Comparison of ENCODE assay signal across 1 cellular context in the genomic region with DNA sequence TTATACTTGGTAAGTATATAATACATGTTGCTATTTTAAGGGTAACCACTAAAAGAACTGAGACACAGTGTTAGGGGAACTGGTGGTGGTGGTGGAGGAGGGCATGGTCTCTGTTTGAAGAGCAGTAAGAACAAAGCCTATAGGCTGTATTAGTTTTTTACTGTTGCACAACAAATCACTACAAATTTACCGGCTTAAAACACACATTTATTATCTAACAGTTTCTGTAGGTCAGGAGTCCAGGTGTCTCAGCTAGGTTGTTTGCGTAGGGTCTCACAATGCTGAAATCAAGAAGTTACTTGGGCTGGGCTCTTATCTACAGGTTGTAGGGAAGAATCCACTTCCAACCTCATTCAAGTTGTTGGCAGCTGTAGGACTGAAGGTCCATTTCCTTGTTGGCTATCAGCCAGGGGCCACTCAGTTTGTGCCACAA.
TF ChIP-seq lines count a peak whose summit lies in the region.

No MANE protein-coding gene starts in this region.

TF ChIP-seq in HepG2, 621 proteins besides CTCF, POLR2A, EP300 and RAD21 (continued from another document and continues in another):
- TF ChIP-seq, protein P1, sequence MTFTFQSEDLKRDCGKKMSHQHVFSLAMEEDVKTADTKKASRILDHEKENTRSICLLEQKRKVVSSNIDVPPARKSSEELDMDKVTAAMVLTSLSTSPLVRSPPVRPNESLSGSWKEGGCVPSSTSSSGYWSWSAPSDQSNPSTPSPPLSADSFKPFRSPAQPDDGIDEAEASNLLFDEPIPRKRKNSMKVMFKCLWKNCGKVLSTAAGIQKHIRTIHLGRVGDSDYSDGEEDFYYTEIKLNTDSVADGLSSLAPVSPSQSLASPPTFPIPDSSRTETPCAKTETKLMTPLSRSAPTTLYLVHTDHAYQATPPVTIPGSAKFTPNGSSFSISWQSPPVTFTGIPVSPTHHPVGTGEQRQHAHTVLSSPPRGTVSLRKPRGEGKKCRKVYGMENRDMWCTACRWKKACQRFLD (CRISPR knock-in tag; IDR thresholded peaks at IDR 0.05; ENCODE audit: borderline replicate concordance), result no peak
- TF ChIP-seq POLR2AphosphoS2 (IDR thresholded peaks at IDR 0.05; ENCODE audit: low read depth, low read length), result no peak
- TF ChIP-seq ZBTB1 (CRISPR knock-in tag; IDR thresholded peaks at IDR 0.05; ENCODE audit: borderline replicate concordance), result no peak
- no peak for TF ChIP-seq ZNF124 (CRISPR knock-in tag; IDR thresholded peaks at IDR 0.05)
- TF ChIP-seq, protein P2, sequence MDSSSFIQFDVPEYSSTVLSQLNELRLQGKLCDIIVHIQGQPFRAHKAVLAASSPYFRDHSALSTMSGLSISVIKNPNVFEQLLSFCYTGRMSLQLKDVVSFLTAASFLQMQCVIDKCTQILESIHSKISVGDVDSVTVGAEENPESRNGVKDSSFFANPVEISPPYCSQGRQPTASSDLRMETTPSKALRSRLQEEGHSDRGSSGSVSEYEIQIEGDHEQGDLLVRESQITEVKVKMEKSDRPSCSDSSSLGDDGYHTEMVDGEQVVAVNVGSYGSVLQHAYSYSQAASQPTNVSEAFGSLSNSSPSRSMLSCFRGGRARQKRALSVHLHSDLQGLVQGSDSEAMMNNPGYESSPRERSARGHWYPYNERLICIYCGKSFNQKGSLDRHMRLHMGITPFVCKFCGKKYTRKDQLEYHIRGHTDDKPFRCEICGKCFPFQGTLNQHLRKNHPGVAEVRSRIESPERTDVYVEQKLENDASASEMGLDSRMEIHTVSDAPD (CRISPR knock-in tag; IDR thresholded peaks at IDR 0.05), result no peak
- TF ChIP-seq ESRRA (CRISPR knock-in tag; IDR thresholded peaks at IDR 0.05; ENCODE audit: low read depth), result no peak
- TF ChIP-seq ZNF556 (CRISPR knock-in tag; IDR thresholded peaks at IDR 0.05; ENCODE audit: borderline replicate concordance), result no peak
- TF ChIP-seq, protein P3, sequence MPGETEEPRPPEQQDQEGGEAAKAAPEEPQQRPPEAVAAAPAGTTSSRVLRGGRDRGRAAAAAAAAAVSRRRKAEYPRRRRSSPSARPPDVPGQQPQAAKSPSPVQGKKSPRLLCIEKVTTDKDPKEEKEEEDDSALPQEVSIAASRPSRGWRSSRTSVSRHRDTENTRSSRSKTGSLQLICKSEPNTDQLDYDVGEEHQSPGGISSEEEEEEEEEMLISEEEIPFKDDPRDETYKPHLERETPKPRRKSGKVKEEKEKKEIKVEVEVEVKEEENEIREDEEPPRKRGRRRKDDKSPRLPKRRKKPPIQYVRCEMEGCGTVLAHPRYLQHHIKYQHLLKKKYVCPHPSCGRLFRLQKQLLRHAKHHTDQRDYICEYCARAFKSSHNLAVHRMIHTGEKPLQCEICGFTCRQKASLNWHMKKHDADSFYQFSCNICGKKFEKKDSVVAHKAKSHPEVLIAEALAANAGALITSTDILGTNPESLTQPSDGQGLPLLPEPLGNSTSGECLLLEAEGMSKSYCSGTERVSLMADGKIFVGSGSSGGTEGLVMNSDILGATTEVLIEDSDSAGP (CRISPR knock-in tag; IDR thresholded peaks at IDR 0.05; ENCODE audit: borderline replicate concordance), result no peak
- TF ChIP-seq ZNF674 (CRISPR knock-in tag; IDR thresholded peaks at IDR 0.05; ENCODE audit: low read depth), result no peak
- TF ChIP-seq, protein P4, sequence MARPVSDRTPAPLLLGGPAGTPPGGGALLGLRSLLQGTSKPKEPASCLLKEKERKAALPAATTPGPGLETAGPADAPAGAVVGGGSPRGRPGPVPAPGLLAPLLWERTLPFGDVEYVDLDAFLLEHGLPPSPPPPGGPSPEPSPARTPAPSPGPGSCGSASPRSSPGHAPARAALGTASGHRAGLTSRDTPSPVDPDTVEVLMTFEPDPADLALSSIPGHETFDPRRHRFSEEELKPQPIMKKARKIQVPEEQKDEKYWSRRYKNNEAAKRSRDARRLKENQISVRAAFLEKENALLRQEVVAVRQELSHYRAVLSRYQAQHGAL (CRISPR knock-in tag; IDR thresholded peaks at IDR 0.05; ENCODE audit: not compliant biosample characterization), result no peak
- TF ChIP-seq NFATC3 (CRISPR knock-in tag; IDR thresholded peaks at IDR 0.05), result no peak
- TF ChIP-seq, protein P5, sequence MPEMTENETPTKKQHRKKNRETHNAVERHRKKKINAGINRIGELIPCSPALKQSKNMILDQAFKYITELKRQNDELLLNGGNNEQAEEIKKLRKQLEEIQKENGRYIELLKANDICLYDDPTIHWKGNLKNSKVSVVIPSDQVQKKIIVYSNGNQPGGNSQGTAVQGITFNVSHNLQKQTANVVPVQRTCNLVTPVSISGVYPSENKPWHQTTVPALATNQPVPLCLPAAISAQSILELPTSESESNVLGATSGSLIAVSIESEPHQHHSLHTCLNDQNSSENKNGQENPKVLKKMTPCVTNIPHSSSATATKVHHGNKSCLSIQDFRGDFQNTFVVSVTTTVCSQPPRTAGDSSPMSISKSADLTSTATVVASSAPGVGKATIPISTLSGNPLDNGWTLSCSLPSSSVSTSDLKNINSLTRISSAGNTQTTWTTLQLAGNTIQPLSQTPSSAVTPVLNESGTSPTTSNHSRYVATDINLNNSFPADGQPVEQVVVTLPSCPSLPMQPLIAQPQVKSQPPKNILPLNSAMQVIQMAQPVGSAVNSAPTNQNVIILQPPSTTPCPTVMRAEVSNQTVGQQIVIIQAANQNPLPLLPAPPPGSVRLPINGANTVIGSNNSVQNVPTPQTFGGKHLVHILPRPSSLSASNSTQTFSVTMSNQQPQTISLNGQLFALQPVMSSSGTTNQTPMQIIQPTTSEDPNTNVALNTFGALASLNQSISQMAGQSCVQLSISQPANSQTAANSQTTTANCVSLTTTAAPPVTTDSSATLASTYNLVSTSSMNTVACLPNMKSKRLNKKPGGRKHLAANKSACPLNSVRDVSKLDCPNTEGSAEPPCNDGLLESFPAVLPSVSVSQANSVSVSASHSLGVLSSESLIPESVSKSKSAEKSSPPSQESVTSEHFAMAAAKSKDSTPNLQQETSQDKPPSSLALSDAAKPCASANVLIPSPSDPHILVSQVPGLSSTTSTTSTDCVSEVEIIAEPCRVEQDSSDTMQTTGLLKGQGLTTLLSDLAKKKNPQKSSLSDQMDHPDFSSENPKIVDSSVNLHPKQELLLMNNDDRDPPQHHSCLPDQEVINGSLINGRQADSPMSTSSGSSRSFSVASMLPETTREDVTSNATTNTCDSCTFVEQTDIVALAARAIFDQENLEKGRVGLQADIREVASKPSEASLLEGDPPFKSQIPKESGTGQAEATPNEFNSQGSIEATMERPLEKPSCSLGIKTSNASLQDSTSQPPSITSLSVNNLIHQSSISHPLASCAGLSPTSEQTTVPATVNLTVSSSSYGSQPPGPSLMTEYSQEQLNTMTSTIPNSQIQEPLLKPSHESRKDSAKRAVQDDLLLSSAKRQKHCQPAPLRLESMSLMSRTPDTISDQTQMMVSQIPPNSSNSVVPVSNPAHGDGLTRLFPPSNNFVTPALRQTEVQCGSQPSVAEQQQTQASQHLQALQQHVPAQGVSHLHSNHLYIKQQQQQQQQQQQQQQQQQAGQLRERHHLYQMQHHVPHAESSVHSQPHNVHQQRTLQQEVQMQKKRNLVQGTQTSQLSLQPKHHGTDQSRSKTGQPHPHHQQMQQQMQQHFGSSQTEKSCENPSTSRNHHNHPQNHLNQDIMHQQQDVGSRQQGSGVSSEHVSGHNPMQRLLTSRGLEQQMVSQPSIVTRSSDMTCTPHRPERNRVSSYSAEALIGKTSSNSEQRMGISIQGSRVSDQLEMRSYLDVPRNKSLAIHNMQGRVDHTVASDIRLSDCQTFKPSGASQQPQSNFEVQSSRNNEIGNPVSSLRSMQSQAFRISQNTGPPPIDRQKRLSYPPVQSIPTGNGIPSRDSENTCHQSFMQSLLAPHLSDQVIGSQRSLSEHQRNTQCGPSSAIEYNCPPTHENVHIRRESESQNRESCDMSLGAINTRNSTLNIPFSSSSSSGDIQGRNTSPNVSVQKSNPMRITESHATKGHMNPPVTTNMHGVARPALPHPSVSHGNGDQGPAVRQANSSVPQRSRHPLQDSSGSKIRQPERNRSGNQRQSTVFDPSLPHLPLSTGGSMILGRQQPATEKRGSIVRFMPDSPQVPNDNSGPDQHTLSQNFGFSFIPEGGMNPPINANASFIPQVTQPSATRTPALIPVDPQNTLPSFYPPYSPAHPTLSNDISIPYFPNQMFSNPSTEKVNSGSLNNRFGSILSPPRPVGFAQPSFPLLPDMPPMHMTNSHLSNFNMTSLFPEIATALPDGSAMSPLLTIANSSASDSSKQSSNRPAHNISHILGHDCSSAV (CRISPR knock-in tag; IDR thresholded peaks at IDR 0.05; ENCODE audit: borderline replicate concordance), result no peak
- TF ChIP-seq HNRNPLL (IDR thresholded peaks at IDR 0.05; ENCODE audit: low read depth, low read length, poor library complexity, severe bottlenecking), result no peak
- TF ChIP-seq, protein P6, sequence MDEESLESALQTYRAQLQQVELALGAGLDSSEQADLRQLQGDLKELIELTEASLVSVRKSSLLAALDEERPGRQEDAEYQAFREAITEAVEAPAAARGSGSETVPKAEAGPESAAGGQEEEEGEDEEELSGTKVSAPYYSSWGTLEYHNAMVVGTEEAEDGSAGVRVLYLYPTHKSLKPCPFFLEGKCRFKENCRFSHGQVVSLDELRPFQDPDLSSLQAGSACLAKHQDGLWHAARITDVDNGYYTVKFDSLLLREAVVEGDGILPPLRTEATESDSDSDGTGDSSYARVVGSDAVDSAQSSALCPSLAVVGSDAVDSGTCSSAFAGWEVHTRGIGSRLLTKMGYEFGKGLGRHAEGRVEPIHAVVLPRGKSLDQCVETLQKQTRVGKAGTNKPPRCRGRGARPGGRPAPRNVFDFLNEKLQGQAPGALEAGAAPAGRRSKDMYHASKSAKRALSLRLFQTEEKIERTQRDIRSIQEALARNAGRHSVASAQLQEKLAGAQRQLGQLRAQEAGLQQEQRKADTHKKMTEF (CRISPR knock-in tag; IDR thresholded peaks at IDR 0.05), result 0 out of 2 replicates have a peak, but pooled peaks have one; percentile 26
- TF ChIP-seq SRF (IDR thresholded peaks at IDR 0.05; ENCODE audit: low read depth, low read length), result no peak
- no peak for TF ChIP-seq ZNF816 (CRISPR knock-in tag; IDR thresholded peaks at IDR 0.05; ENCODE audit: borderline replicate concordance)
- TF ChIP-seq RCOR2 (CRISPR knock-in tag; IDR thresholded peaks at IDR 0.05), result 0 out of 2 replicates have a peak, but pooled peaks have one; percentile 20
- TF ChIP-seq HMG20A (CRISPR knock-in tag; IDR thresholded peaks at IDR 0.05; ENCODE audit: borderline replicate concordance), result 0 out of 2 replicates have a peak, but pooled peaks have one; percentile 35
- no peak for TF ChIP-seq PHF5A (CRISPR knock-in tag; IDR thresholded peaks at IDR 0.05; ENCODE audit: low read depth, unreplicated experiment)
- peak; percentile 43; the same call in 1 of the 2 replicates for TF ChIP-seq GATAD2A (CRISPR knock-in tag; IDR thresholded peaks at IDR 0.05)
- no peak for TF ChIP-seq HNRNPL (IDR thresholded peaks at IDR 0.05; ENCODE audit: low read depth, low read length)
- TF ChIP-seq REXO4 (CRISPR knock-in tag; IDR thresholded peaks at IDR 0.05; ENCODE audit: borderline replicate concordance), result no peak
- TF ChIP-seq ZNF549 (CRISPR knock-in tag; IDR thresholded peaks at IDR 0.05), result no peak
- TF ChIP-seq ARHGAP35 (CRISPR knock-in tag; IDR thresholded peaks at IDR 0.05; ENCODE audit: borderline replicate concordance), result no peak
- no peak for TF ChIP-seq ZNF841 (CRISPR knock-in tag; IDR thresholded peaks at IDR 0.05; ENCODE audit: borderline replicate concordance)
- TF ChIP-seq, protein P7, sequence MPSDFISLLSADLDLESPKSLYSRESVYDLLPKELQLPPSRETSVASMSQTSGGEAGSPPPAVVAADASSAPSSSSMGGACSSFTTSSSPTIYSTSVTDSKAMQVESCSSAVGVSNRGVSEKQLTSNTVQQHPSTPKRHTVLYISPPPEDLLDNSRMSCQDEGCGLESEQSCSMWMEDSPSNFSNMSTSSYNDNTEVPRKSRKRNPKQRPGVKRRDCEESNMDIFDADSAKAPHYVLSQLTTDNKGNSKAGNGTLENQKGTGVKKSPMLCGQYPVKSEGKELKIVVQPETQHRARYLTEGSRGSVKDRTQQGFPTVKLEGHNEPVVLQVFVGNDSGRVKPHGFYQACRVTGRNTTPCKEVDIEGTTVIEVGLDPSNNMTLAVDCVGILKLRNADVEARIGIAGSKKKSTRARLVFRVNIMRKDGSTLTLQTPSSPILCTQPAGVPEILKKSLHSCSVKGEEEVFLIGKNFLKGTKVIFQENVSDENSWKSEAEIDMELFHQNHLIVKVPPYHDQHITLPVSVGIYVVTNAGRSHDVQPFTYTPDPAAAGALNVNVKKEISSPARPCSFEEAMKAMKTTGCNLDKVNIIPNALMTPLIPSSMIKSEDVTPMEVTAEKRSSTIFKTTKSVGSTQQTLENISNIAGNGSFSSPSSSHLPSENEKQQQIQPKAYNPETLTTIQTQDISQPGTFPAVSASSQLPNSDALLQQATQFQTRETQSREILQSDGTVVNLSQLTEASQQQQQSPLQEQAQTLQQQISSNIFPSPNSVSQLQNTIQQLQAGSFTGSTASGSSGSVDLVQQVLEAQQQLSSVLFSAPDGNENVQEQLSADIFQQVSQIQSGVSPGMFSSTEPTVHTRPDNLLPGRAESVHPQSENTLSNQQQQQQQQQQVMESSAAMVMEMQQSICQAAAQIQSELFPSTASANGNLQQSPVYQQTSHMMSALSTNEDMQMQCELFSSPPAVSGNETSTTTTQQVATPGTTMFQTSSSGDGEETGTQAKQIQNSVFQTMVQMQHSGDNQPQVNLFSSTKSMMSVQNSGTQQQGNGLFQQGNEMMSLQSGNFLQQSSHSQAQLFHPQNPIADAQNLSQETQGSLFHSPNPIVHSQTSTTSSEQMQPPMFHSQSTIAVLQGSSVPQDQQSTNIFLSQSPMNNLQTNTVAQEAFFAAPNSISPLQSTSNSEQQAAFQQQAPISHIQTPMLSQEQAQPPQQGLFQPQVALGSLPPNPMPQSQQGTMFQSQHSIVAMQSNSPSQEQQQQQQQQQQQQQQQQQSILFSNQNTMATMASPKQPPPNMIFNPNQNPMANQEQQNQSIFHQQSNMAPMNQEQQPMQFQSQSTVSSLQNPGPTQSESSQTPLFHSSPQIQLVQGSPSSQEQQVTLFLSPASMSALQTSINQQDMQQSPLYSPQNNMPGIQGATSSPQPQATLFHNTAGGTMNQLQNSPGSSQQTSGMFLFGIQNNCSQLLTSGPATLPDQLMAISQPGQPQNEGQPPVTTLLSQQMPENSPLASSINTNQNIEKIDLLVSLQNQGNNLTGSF (CRISPR knock-in tag; IDR thresholded peaks at IDR 0.05), result no peak
- TF ChIP-seq MTF1 (CRISPR knock-in tag; IDR thresholded peaks at IDR 0.05), result no peak
- TF ChIP-seq, protein P8, sequence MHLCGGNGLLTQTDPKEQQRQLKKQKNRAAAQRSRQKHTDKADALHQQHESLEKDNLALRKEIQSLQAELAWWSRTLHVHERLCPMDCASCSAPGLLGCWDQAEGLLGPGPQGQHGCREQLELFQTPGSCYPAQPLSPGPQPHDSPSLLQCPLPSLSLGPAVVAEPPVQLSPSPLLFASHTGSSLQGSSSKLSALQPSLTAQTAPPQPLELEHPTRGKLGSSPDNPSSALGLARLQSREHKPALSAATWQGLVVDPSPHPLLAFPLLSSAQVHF (CRISPR knock-in tag; IDR thresholded peaks at IDR 0.05), result no peak
- 0 out of 2 replicates have a peak, but pooled peaks have one; percentile 15 for TF ChIP-seq HDAC2 (CRISPR knock-in tag; IDR thresholded peaks at IDR 0.05)
- no peak for TF ChIP-seq NFKB2 (CRISPR knock-in tag; IDR thresholded peaks at IDR 0.05; ENCODE audit: borderline replicate concordance)
- no peak for TF ChIP-seq ZNF572 (CRISPR knock-in tag; IDR thresholded peaks at IDR 0.05)
- no peak for TF ChIP-seq SRSF1 (optimal IDR thresholded peaks at IDR 0.05; ENCODE audit: low read depth, low read length)
- TF ChIP-seq YEATS2 (CRISPR knock-in tag; IDR thresholded peaks at IDR 0.05; ENCODE audit: borderline replicate concordance), result no peak
- no peak for TF ChIP-seq ZC3H13 (CRISPR knock-in tag; IDR thresholded peaks at IDR 0.05)
